ENCODE assay signal across 26 cellular contexts in the genomic region with DNA sequence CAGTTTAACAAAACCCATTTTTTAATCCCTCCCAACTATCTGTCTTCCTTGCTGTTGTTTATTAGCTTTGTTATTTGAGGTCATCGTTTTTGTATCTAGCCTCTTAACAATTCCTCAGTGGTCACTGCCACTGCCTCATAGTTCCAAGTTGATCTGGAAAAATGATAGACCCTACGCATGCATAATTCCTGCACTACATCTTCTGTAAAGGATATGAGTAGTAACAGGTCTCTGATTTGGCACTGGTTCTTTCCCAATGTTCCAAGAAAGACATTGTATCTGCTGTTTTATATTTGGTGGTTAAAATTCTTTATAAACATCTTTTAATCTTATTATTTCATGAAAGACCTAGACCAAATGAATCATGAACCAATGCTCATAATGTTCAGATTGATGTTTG.
A peak's percentile ranks its signal among the peaks of the same experiment; 100 is the strongest.
DNase-seq lines count a peak whose midpoint lies in the region; FAIRE-seq and TF ChIP-seq lines count a peak whose summit lies in the region.
"Had no signal": no experiment of that assay in that cellular context is flagged by ENCODE, and none has a peak within 500 bp of the region (broad histone marks: within the 10 kb centered on the region; RNA-seq: fewer than 3 reads in every experiment).

No MANE protein-coding gene starts in this region.

- FAIRE-seq in kidney (lab: Jason Lieb, UNC) = peak; percentile 58
- FAIRE-seq: A204.1, D721Med, GM12878, GM18507, H1 had no signal

- POLR2A ChIA-PET in SK-N-SH (lab: Yijun Ruan, JAX) = interaction anchor here (0.6 kb wide), 1 partner anchor 90 kb away, joined by 5 read pairs; no protein-coding TSS in a partner anchor

- no peak overlapping the region for H3K27ac ChIP-seq in SK-N-SH (ENCODE audit: low read depth in 2 of 2, low read length in 1 of 2)
- no peak overlapping the region for H3K27ac ChIP-seq in kidney (ENCODE audit: low read depth in 2 of 2, low read length in 2 of 2)
- peak overlapping the region; percentile 33 for H3K27ac ChIP-seq in rectal smooth muscle tissue (ENCODE audit: low read depth, low read length)
- no peak overlapping the region for H3K27ac ChIP-seq in vagina
- H3K27ac ChIP-seq in uterus = no peak overlapping the region
- H3K27ac ChIP-seq: 22Rv1; BLaER1 treated with 17β-estradiol and CSF1 and Interleukin-3, amounts not matched to agents 10 nM and 100 nM had no signal

- 61% methylated on average over 2 of the region's 2 CpGs for WGBS in SK-N-SH (ENCODE audit: low lambda C conversion rate)

- no peak overlapping the region for H2AFZ ChIP-seq in SK-N-SH (ENCODE audit: low read depth)

- TF ChIP-seq EP300 in SK-N-SH (IDR thresholded peaks at IDR 0.05; ENCODE audit: borderline replicate concordance in 1 of 2, low read depth in 1 of 2, low read length in 1 of 2) = no peak

- no peak overlapping the region for H3K4me2 ChIP-seq in SK-N-SH
- H3K4me2 ChIP-seq: BLaER1 treated with 17β-estradiol and CSF1 and Interleukin-3, amounts not matched to agents 10 nM and 100 nM had no signal

- TF ChIP-seq POLR2A in vagina (IDR thresholded peaks at IDR 0.05) (no peak), uterus (IDR thresholded peaks at IDR 0.05) (no peak)

- DNase-seq in SK-N-SH (no peak), astrocyte of the cerebellum (ENCODE audit: low read depth) (peak; percentile 12), kidney (no peak), AG20443 (ENCODE audit: low spot score) (no peak), vagina (ENCODE audit: extremely low spot score in 2 of 2) (no peak), cardiac septum (ENCODE audit: low spot score) (no peak), uterus (no peak)
- DNase-seq: AML-193; BE2C; CD4-positive, alpha-beta T cell; CD8-positive, alpha-beta memory T cell; DMS 273 treated with DMSO at 0.1 percent for 48 hours; DMS79; EL; GDM1; GM23248; H7; HCEC 1CT had no signal

- intact Hi-C loops in kidney (cut with DNase I) (no loop called here), vagina (cut with DNase I) (no loop called here), cardiac septum (cut with DNase I) (no loop called here), uterus (cut with DNase I; ENCODE audit: low total_unique reads) (no loop called here)

- no peaks in the 10 kb centered on the region for H4K20me1 ChIP-seq in SK-N-SH (ENCODE audit: insufficient read depth)
- H4K20me1 ChIP-seq: BLaER1 treated with 17β-estradiol and CSF1 and Interleukin-3, amounts not matched to agents 10 nM and 100 nM had no signal

- CTCF ChIA-PET in SK-N-SH (lab: Yijun Ruan, JAX) = no interaction called here

- TF ChIP-seq RAD21 in SK-N-SH (IDR thresholded peaks at IDR 0.05; ENCODE audit: low read length) = no peak

- H3K36me3 ChIP-seq in SK-N-SH (replicated peaks in 1 of 2; ENCODE audit: control insufficient read depth in 1 of 2, insufficient read depth in 2 of 2, low read length in 1 of 2) = no peaks in the 10 kb centered on the region
- no peaks in the 10 kb centered on the region for H3K36me3 ChIP-seq in kidney (ENCODE audit: control insufficient read depth in 1 of 2, insufficient read depth in 2 of 2, low read length in 2 of 2)
- H3K36me3 ChIP-seq in rectal smooth muscle tissue (ENCODE audit: control insufficient read depth, insufficient read depth, low read length) = no peaks in the 10 kb centered on the region
- no peaks in the 10 kb centered on the region for H3K36me3 ChIP-seq in vagina
- no peaks in the 10 kb centered on the region for H3K36me3 ChIP-seq in uterus
- H3K36me3 ChIP-seq: BE2C; BLaER1 treated with 17β-estradiol and CSF1 and Interleukin-3, amounts not matched to agents 10 nM and 100 nM had no signal

- H3K27me3 ChIP-seq in SK-N-SH (ENCODE audit: insufficient read depth) (no peaks in the 10 kb centered on the region), rectal smooth muscle tissue (ENCODE audit: control insufficient read depth, insufficient read depth, low read length) (no peaks in the 10 kb centered on the region), vagina (no peaks in the 10 kb centered on the region), uterus (no peaks in the 10 kb centered on the region)
- H3K27me3 ChIP-seq: BE2C; BLaER1 treated with 17β-estradiol and CSF1 and Interleukin-3, amounts not matched to agents 10 nM and 100 nM had no signal

- no peaks in the 10 kb centered on the region for H3K9me3 ChIP-seq in SK-N-SH
- no peaks in the 10 kb centered on the region for H3K9me3 ChIP-seq in kidney (ENCODE audit: control insufficient read depth in 1 of 2, low read length in 2 of 2)
- no peaks in the 10 kb centered on the region for H3K9me3 ChIP-seq in vagina
- no peaks in the 10 kb centered on the region for H3K9me3 ChIP-seq in uterus
- H3K9me3 ChIP-seq: BE2C; BLaER1 treated with 17β-estradiol and CSF1 and Interleukin-3, amounts not matched to agents 10 nM and 100 nM had no signal

- H3K9ac ChIP-seq in SK-N-SH (no peak overlapping the region), kidney (ENCODE audit: low read length in 2 of 2) (no peak overlapping the region), rectal smooth muscle tissue (ENCODE audit: low read length) (no peak overlapping the region)
- H3K9ac ChIP-seq: BLaER1 treated with 17β-estradiol and CSF1 and Interleukin-3, amounts not matched to agents 10 nM and 100 nM; GM23248 had no signal

- TF ChIP-seq CTCF in SK-N-SH (IDR thresholded peaks at IDR 0.05) (no peak), astrocyte of the cerebellum (IDR thresholded peaks at IDR 0.05; ENCODE audit: low read depth, low read length, missing control alignments) (no peak), kidney (IDR thresholded peaks at IDR 0.05; ENCODE audit: borderline replicate concordance, extremely low read depth, insufficient read depth) (no peak), vagina (IDR thresholded peaks at IDR 0.05) (no peak), uterus (IDR thresholded peaks at IDR 0.05) (no peak)

- H3K4me1 ChIP-seq in SK-N-SH (ENCODE audit: control insufficient read depth in 1 of 2, insufficient read depth in 2 of 2, low read depth in 1 of 2, low read length in 1 of 2) (no peaks in the 10 kb centered on the region; a peak in 1 of 4 replicates), kidney (ENCODE audit: control insufficient read depth in 1 of 2, insufficient read depth in 1 of 2, low read depth in 1 of 2, low read length in 2 of 2) (no peaks in the 10 kb centered on the region), rectal smooth muscle tissue (ENCODE audit: control insufficient read depth, insufficient read depth, low read length) (no peaks in the 10 kb centered on the region), vagina (no peaks in the 10 kb centered on the region), uterus (no peaks in the 10 kb centered on the region)

- H3K4me3 ChIP-seq in SK-N-SH (ENCODE audit: low read depth in 2 of 2, low read length in 1 of 2) (no peak overlapping the region), astrocyte of the cerebellum (ENCODE audit: low read depth, low read length) (no peak overlapping the region), kidney (ENCODE audit: low read length in 2 of 2) (no peak overlapping the region), rectal smooth muscle tissue (ENCODE audit: low read length) (no peak overlapping the region), vagina (no peak overlapping the region), uterus (no peak overlapping the region)
- H3K4me3 ChIP-seq: BLaER1 treated with 17β-estradiol and CSF1 and Interleukin-3, amounts not matched to agents 10 nM and 100 nM; GM12878; GM23248 had no signal

- in situ Hi-C loops in astrocyte of the cerebellum (cut with HindIII; ENCODE audit: low sequenced_read_pairs) = no loop called here

- H3K9me2 ChIP-seq in SK-N-SH = no peaks in the 10 kb centered on the region

- H3F3A ChIP-seq in SK-N-SH (replicated peaks; ENCODE audit: insufficient read depth) = no peaks in the 10 kb centered on the region

- no peaks in the 10 kb centered on the region for H3K79me2 ChIP-seq in SK-N-SH (ENCODE audit: insufficient read depth)

TF ChIP-seq in SK-N-SH, 30 proteins besides CTCF, POLR2A, EP300 and RAD21:
- TF ChIP-seq TCF12 (IDR thresholded peaks at IDR 0.05) (peak; percentile 31; the same call in 1 of the 2 replicates), NFIC (IDR thresholded peaks at IDR 0.05; ENCODE audit: borderline replicate concordance) (peak; percentile 33; the same call in 1 of the 2 replicates), MXI1 (IDR thresholded peaks at IDR 0.05; ENCODE audit: low read depth, low read length) (no peak)
- TF ChIP-seq, protein P1, sequence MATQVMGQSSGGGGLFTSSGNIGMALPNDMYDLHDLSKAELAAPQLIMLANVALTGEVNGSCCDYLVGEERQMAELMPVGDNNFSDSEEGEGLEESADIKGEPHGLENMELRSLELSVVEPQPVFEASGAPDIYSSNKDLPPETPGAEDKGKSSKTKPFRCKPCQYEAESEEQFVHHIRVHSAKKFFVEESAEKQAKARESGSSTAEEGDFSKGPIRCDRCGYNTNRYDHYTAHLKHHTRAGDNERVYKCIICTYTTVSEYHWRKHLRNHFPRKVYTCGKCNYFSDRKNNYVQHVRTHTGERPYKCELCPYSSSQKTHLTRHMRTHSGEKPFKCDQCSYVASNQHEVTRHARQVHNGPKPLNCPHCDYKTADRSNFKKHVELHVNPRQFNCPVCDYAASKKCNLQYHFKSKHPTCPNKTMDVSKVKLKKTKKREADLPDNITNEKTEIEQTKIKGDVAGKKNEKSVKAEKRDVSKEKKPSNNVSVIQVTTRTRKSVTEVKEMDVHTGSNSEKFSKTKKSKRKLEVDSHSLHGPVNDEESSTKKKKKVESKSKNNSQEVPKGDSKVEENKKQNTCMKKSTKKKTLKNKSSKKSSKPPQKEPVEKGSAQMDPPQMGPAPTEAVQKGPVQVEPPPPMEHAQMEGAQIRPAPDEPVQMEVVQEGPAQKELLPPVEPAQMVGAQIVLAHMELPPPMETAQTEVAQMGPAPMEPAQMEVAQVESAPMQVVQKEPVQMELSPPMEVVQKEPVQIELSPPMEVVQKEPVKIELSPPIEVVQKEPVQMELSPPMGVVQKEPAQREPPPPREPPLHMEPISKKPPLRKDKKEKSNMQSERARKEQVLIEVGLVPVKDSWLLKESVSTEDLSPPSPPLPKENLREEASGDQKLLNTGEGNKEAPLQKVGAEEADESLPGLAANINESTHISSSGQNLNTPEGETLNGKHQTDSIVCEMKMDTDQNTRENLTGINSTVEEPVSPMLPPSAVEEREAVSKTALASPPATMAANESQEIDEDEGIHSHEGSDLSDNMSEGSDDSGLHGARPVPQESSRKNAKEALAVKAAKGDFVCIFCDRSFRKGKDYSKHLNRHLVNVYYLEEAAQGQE (IDR thresholded peaks at IDR 0.05; ENCODE audit: low read depth, low read length) = no peak
